Comparison of ENCODE assay signal across 8 cellular contexts in genomic region chrX:101390664-101391525, GRCh38. TPM values are rescaled to one million over a fixed set of nuclear protein-coding genes. Genes with fewer than 3 reads are reported as not detected.
DNase-seq lines count a peak whose midpoint lies in the region; ATAC-seq and TF ChIP-seq lines count a peak whose summit lies in the region.

RPL36A (plus strand) TSS chrX:101391011; CDS start chrX:101391044, 33 bp downstream.

- H3K4me3 ChIP-seq in parathyroid adenoma (ENCODE audit: low read depth, low read length) (peak within 1 kb of the TSS; percentile 83), tibial nerve (peak within 1 kb of the TSS; percentile 33 to 58 (median 43))

- H3K27me3 ChIP-seq in parathyroid adenoma (ENCODE audit: control insufficient read depth, insufficient read depth, low read length) (no peaks in the 10 kb centered on the region), tibial nerve (no peaks in the 10 kb centered on the region)

- 2 to 49% methylated on average over 19 to 47 of the region's 47 CpGs for WGBS in tibial nerve, 2 donors

- DNase-seq in GM10266 (ENCODE audit: extremely low spot score) (peak; percentile 65), NCI-H1092 (lab: John Stamatoyannopoulos, UW) (peak; percentile 94), Right ventricle myocardium superior (peak; percentile 93), tibial nerve (ENCODE audit: low spot score in 2 of 2) (peak; percentile 68 to 76)
- DNase-seq in activated naive CD4-positive, alpha-beta T cell treated with anti-CD3 and anti-CD28 coated beads, Interleukin-2, amount 50 U/mL, for 72 hours (ENCODE audit: low spot score in 2 of 2): peak; percentile 76 to 83

- TF ChIP-seq EP300 in tibial nerve (IDR thresholded peaks at IDR 0.05): peak in 1 of 2 donors; percentile 95

- H3K27ac Mint-ChIP-seq in activated naive CD4-positive, alpha-beta T cell treated with anti-CD3 and anti-CD28 coated beads, Interleukin-2, amount 50 U/mL, for 72 hours: peak within 1 kb of the TSS; percentile 94 to 98

- intact Hi-C loops in Right ventricle myocardium superior (cut with DNase I): no loop called here

- H2AFZ ChIP-seq in parathyroid adenoma: peak within 1 kb of the TSS; percentile 97

- H3K27ac ChIP-seq in parathyroid adenoma (peak within 1 kb of the TSS; percentile 65), tibial nerve (peak within 1 kb of the TSS; percentile 56 to 86 (median 77))

- peak; percentile 65 to 77 for TF ChIP-seq POLR2A in tibial nerve (IDR thresholded peaks at IDR 0.05)

- H3K9me3 ChIP-seq in parathyroid adenoma (ENCODE audit: control insufficient read depth, low read length) (no peaks in the 10 kb centered on the region), tibial nerve (no peaks in the 10 kb centered on the region)

- peaks cover 2% of the 10 kb centered on the region for H3K4me1 ChIP-seq in parathyroid adenoma
- peaks cover 0 to 15% (median 3%) of the 10 kb centered on the region in 4 donors for H3K4me1 ChIP-seq in tibial nerve

- H3K79me2 ChIP-seq in parathyroid adenoma: no peaks in the 10 kb centered on the region

- no peaks in the 10 kb centered on the region for H3K9me3 Mint-ChIP-seq in activated naive CD4-positive, alpha-beta T cell treated with anti-CD3 and anti-CD28 coated beads, Interleukin-2, amount 50 U/mL, for 72 hours

- TF ChIP-seq CTCF in GM10266 (IDR thresholded peaks at IDR 0.05; ENCODE audit: control insufficient read depth, insufficient read depth, low read depth, missing control alignments): peak; percentile 65
- TF ChIP-seq CTCF in parathyroid adenoma (IDR thresholded peaks at IDR 0.05): peak; percentile 62
- TF ChIP-seq CTCF in tibial nerve (IDR thresholded peaks at IDR 0.05): peak; percentile 48 to 73 (median 68)

- no peaks in the 10 kb centered on the region for H3K36me3 ChIP-seq in parathyroid adenoma (ENCODE audit: control insufficient read depth, insufficient read depth, low read length)
- H3K36me3 ChIP-seq in tibial nerve: no peaks in the 10 kb centered on the region

- H3K9ac ChIP-seq in parathyroid adenoma: peak within 1 kb of the TSS; percentile 43

- H3K4me2 ChIP-seq in parathyroid adenoma (ENCODE audit: low read length): peak within 1 kb of the TSS; percentile 79

- ATAC-seq in HG02610 (IDR thresholded peaks at IDR 0.05; ENCODE audit: unreplicated experiment) (peak; percentile 86), SK-N-SH treated with all-trans-retinoic acid at 6 μM for 48 hours (peak; percentile 100), Right ventricle myocardium superior (ENCODE audit: poor library complexity) (peak; percentile 99)
- ATAC-seq in activated naive CD4-positive, alpha-beta T cell treated with anti-CD3 and anti-CD28 coated beads, Interleukin-2, amount 50 U/mL, for 72 hours: peak; percentile 97 to 98

- peaks cover 29% of the 10 kb centered on the region in 2 donors for H3K36me3 Mint-ChIP-seq in activated naive CD4-positive, alpha-beta T cell treated with anti-CD3 and anti-CD28 coated beads, Interleukin-2, amount 50 U/mL, for 72 hours

TF ChIP-seq in SK-N-SH treated with all-trans-retinoic acid at 6 μM for 48 hours, 23 proteins besides CTCF, POLR2A, EP300 and RAD21:
- TF ChIP-seq BACH2 (CRISPR knock-in tag; IDR thresholded peaks at IDR 0.05; ENCODE audit: borderline replicate concordance): no peak
- no peak for TF ChIP-seq SNAI2 (CRISPR knock-in tag; IDR thresholded peaks at IDR 0.05)
- no peak for TF ChIP-seq CSDC2 (CRISPR knock-in tag; IDR thresholded peaks at IDR 0.05)
- peak; percentile 42; the same call in 1 of the 2 replicates for TF ChIP-seq RARB (CRISPR knock-in tag; IDR thresholded peaks at IDR 0.05)
- TF ChIP-seq POU6F1 (CRISPR knock-in tag; IDR thresholded peaks at IDR 0.05; ENCODE audit: borderline replicate concordance, low read depth): no peak
- no peak for TF ChIP-seq TCF4 (CRISPR knock-in tag; IDR thresholded peaks at IDR 0.05; ENCODE audit: borderline replicate concordance)
- TF ChIP-seq ESRRG (CRISPR knock-in tag; IDR thresholded peaks at IDR 0.05): no peak
- no peak; the same call in 1 of the 2 replicates for TF ChIP-seq CREB5 (CRISPR knock-in tag; IDR thresholded peaks at IDR 0.05; ENCODE audit: low read depth)
- TF ChIP-seq ZNF565 (CRISPR knock-in tag; conservative IDR thresholded peaks at IDR 0.05; ENCODE audit: low read depth): no peak
- 0 out of 2 replicates have a peak, but pooled peaks have one; percentile 16 for TF ChIP-seq ZFP3 (CRISPR knock-in tag; IDR thresholded peaks at IDR 0.05)
- TF ChIP-seq ZFP30 (CRISPR knock-in tag; IDR thresholded peaks at IDR 0.05): 0 out of 2 replicates have a peak, but pooled peaks have one; percentile 22
- TF ChIP-seq TSHZ2 (CRISPR knock-in tag; IDR thresholded peaks at IDR 0.05): 0 out of 2 replicates have a peak, but pooled peaks have one; percentile 18
- TF ChIP-seq GLIS3 (CRISPR knock-in tag; IDR thresholded peaks at IDR 0.05): peak; percentile 10; the same call in 1 of the 2 replicates
- no peak for TF ChIP-seq ARNTL (CRISPR knock-in tag; IDR thresholded peaks at IDR 0.05; ENCODE audit: borderline replicate concordance, low read depth)
- peak; percentile 45; the same call in 1 of the 2 replicates for TF ChIP-seq PATZ1 (CRISPR knock-in tag; IDR thresholded peaks at IDR 0.05; ENCODE audit: borderline replicate concordance)

RNA-seq across cellular contexts. Expression of gene RPL36A, which starts in this region (rescaled TPM):
- 100 to 1,000 TPM; 236 to 271 TPM for total RNA-seq in activated naive CD4-positive, alpha-beta T cell treated with anti-CD3 and anti-CD28 coated beads, Interleukin-2, amount 50 U/mL, for 72 hours
- total RNA-seq in Right ventricle myocardium superior: 72.0 TPM
- total RNA-seq in tibial nerve: 1,000 to 10,000 TPM in 3 of 4 donors, 100 to 1,000 TPM in 1; 493 to 1,912 (median 1,279) TPM

Comparison
In these comparisons a context has a peak if more than half of its experiments do, and no peak if none do; other contexts are left out.
1. Peak in every context shown above with its lines: DNase-seq, ATAC-seq, H3K4me3 ChIP-seq and H3K27ac ChIP-seq.